ENCODE assay signal across 28 cellular contexts in genomic region chr2:99031481-99031880, GRCh38.
"Had no signal": no experiment of that assay in that cellular context is flagged by ENCODE, and none has a peak within 500 bp of the region (broad histone marks: within the 10 kb centered on the region; RNA-seq: fewer than 3 reads in every experiment).

No MANE protein-coding gene starts in this region.

- H3K9me3 Mint-ChIP-seq: activated CD8-positive, alpha-beta T cell treated with anti-CD3 and anti-CD28 coated beads for 36 hours; activated naive CD4-positive, alpha-beta T cell treated with anti-CD3 and anti-CD28 coated beads, Interleukin-2, amount 50 U/mL, for 24 hours; activated T-cell treated with anti-CD3 and anti-CD28 coated beads, Interleukin-2, amount 50 U/mL, for 24 hours; activated T-helper 1 cell treated with anti-CD3 and anti-CD28 coated beads, Interleukin-12 subunit alpha, Interleukin-12 subunit beta, Interleukin-2, Interleukin-4 antibody, amounts not matched to agents 30 ng/mL and 10 ng/mL and 1 ng/mL, durations not matched to agents 14 hours and 24 hours and 36 hours; brain; central memory CD8-positive, alpha-beta T cell had no signal

- H3K27ac ChIP-seq: ascending aorta, SK-N-MC, WERI-Rb-1 had no signal

- H3K4me3 Mint-ChIP-seq: activated CD8-positive, alpha-beta T cell treated with anti-CD3 and anti-CD28 coated beads for 36 hours; activated naive CD4-positive, alpha-beta T cell treated with anti-CD3 and anti-CD28 coated beads, Interleukin-2, amount 50 U/mL, for 24 hours; activated T-cell treated with anti-CD3 and anti-CD28 coated beads, Interleukin-2, amount 50 U/mL, for 24 hours; activated T-helper 1 cell treated with anti-CD3 and anti-CD28 coated beads, Interleukin-12 subunit alpha, Interleukin-12 subunit beta, Interleukin-2, Interleukin-4 antibody, amounts not matched to agents 30 ng/mL and 10 ng/mL and 1 ng/mL, durations not matched to agents 14 hours and 24 hours and 36 hours; brain; central memory CD8-positive, alpha-beta T cell had no signal

- H3K27ac Mint-ChIP-seq: activated CD8-positive, alpha-beta T cell treated with anti-CD3 and anti-CD28 coated beads for 36 hours; activated naive CD4-positive, alpha-beta T cell treated with anti-CD3 and anti-CD28 coated beads, Interleukin-2, amount 50 U/mL, for 24 hours; activated T-cell treated with anti-CD3 and anti-CD28 coated beads, Interleukin-2, amount 50 U/mL, for 24 hours; activated T-helper 1 cell treated with anti-CD3 and anti-CD28 coated beads, Interleukin-12 subunit alpha, Interleukin-12 subunit beta, Interleukin-2, Interleukin-4 antibody, amounts not matched to agents 30 ng/mL and 10 ng/mL and 1 ng/mL, durations not matched to agents 14 hours and 24 hours and 36 hours; brain had no signal

- H3K36me3 ChIP-seq: ascending aorta, MG63, WERI-Rb-1 had no signal

- DNase-seq: activated CD4-positive, alpha-beta T cell treated with anti-CD3 and anti-CD28 coated beads for 4 hours; activated CD8-positive, alpha-beta T cell treated with anti-CD3 and anti-CD28 coated beads for 36 hours; activated effector memory CD4-positive, alpha-beta T cell treated with Interleukin-2 at 50 U/mL for 16 hours; activated naive CD4-positive, alpha-beta T cell; activated T-cell treated with anti-CD3 and anti-CD28 coated beads, Interleukin-2, amount 50 U/mL, for 24 hours; MG63; MV-4-11; NCI-H1092 treated with DMSO at 0.1 percent for 48 hours; NCI-H1436; NCI-H187 treated with DMSO at 0.1 percent for 48 hours; NCI-H2081 treated with DMSO at 0.1 percent for 48 hours; NCI-H2171 treated with DMSO at 0.1 percent for 48 hours; NCI-H226; NCI-H526; NCI-H82; NK-92 treated with Interleukin-12 subunit alpha and Interleukin-12 subunit beta, amount 100 ng/mL, for 24 hours; OCI-M1; RPMI8226; WERI-Rb-1 had no signal

- H3K4me1 ChIP-seq: ascending aorta had no signal

- H3K27me3 ChIP-seq: ascending aorta had no signal

- H3K9me3 ChIP-seq: ascending aorta, MG63 had no signal

- ATAC-seq: activated CD4-positive, CD25-positive, alpha-beta regulatory T cell treated with anti-CD3 and anti-CD28 coated beads, Interleukin-2, amount 50 U/mL, for 24 hours; activated CD8-positive, alpha-beta T cell treated with anti-CD3 and anti-CD28 coated beads for 36 hours; Panc1; Right ventricle myocardium inferior had no signal

- H3K36me3 Mint-ChIP-seq: brain had no signal

- H3K4me1 Mint-ChIP-seq: activated naive CD4-positive, alpha-beta T cell treated with anti-CD3 and anti-CD28 coated beads, Interleukin-2, amount 50 U/mL, for 24 hours; brain; central memory CD8-positive, alpha-beta T cell had no signal

- H3K4me3 ChIP-seq: ascending aorta, MG63, SK-N-MC had no signal

- H3K27me3 Mint-ChIP-seq: activated CD8-positive, alpha-beta T cell treated with anti-CD3 and anti-CD28 coated beads for 36 hours; activated naive CD4-positive, alpha-beta T cell treated with anti-CD3 and anti-CD28 coated beads, Interleukin-2, amount 50 U/mL, for 24 hours; activated T-cell treated with anti-CD3 and anti-CD28 coated beads, Interleukin-2, amount 50 U/mL, for 24 hours had no signal
